Comparison of ENCODE assay signal across 8 cellular contexts in the genomic region with DNA sequence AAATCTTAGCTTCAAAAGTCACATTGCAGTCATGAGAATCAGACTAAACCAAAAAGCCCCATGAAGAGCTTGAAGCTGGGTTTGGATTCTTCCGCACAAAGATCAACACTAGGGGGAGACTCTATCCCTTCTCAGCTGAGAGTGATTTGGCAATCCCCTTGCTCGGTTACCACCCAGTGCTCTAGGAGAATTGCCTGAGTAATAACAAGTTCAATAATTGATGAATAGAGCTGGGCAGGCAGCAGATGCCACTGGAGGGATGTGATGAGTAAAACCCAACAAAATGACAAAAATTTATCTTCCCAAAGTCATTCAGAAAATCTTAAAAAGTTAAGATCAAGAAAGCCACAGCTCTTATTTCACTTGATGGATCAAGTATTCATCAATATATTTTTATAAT.
DNase-seq lines count a peak whose midpoint lies in the region; ATAC-seq, FAIRE-seq and TF ChIP-seq lines count a peak whose summit lies in the region.

No MANE protein-coding gene starts in this region.

- no peaks in the 10 kb centered on the region for H3K36me3 ChIP-seq in DOHH2 (ENCODE audit: control insufficient read depth, low read length)
- no peaks in the 10 kb centered on the region for H3K36me3 ChIP-seq in pancreas

- no peaks in the 10 kb centered on the region for H4K20me1 ChIP-seq in DOHH2 (ENCODE audit: control insufficient read depth, insufficient read depth, low read depth, low read length)

- no peaks in the 10 kb centered on the region for H3K79me2 ChIP-seq in DOHH2 (ENCODE audit: control insufficient read depth, low read length)

- H3K4me3 ChIP-seq in DOHH2 (ENCODE audit: low read length): no peak overlapping the region
- H3K4me3 ChIP-seq in pancreas: no peak overlapping the region

- peak overlapping the region; percentile 27; the same call in 1 of the 2 replicates for H3K4me2 ChIP-seq in DOHH2 (ENCODE audit: low read length)

- H3K9me3 ChIP-seq in DOHH2 (ENCODE audit: control insufficient read depth, insufficient read depth, low read length) (no peaks in the 10 kb centered on the region), pancreas (no peaks in the 10 kb centered on the region)

- H3F3A ChIP-seq in DOHH2 (ENCODE audit: control insufficient read depth, insufficient read depth): no peaks in the 10 kb centered on the region

- H3K27me3 ChIP-seq in DOHH2 (ENCODE audit: control insufficient read depth, low read length): no peaks in the 10 kb centered on the region
- H3K27me3 ChIP-seq in pancreas: no peaks in the 10 kb centered on the region

- 0 to 1% methylated on average over 2 of the region's 2 CpGs for WGBS in pancreas, 2 donors

- H3K4me1 ChIP-seq in DOHH2 (ENCODE audit: control insufficient read depth, low read length): peaks cover 3% of the 10 kb centered on the region; the same call in 1 of the 2 replicates
- H3K4me1 ChIP-seq in pancreas: no peaks in the 10 kb centered on the region

- DNase-seq in GM20000 (ENCODE audit: low spot score) (peak; percentile 78), NOMO-1 (lab: John Stamatoyannopoulos, UW; ENCODE audit: unreplicated experiment in 2 of 2) (peak; percentile 76 to 84), activated T-helper 1 cell treated with Interleukin-2 at 50 U/mL for 16 hours (ENCODE audit: low read depth) (peak; percentile 4), foreskin melanocyte (peak; percentile 73), pancreas (peak in 3 of 6 donors; percentile 28 to 54 (median 35)), cerebellar nuclear complex (lab: John Stamatoyannopoulos, UW) (no peak)

- intact Hi-C loops in pancreas (cut with DNase I): loop anchor here in 1 of 3 donors (10.0 kb wide), 1 partner anchor 201 kb away; no protein-coding TSS in a partner anchor

- H3K27ac ChIP-seq in DOHH2 (ENCODE audit: low read depth, low read length) (no peak overlapping the region), pancreas (no peak overlapping the region)

- TF ChIP-seq CTCF in DOHH2 (IDR thresholded peaks at IDR 0.05; ENCODE audit: low read depth, low read length, poor library complexity, severe bottlenecking) (peak; percentile 72), GM20000 (IDR thresholded peaks at IDR 0.05; ENCODE audit: extremely low read depth, missing control alignments) (peak; percentile 52), pancreas (IDR thresholded peaks at IDR 0.05) (peak; percentile 38 to 68 (median 64))

- ATAC-seq in HG03575 (IDR thresholded peaks at IDR 0.05; ENCODE audit: extremely low read depth, insufficient number of reproducible peaks, low FRiP score, unreplicated experiment) (peak; percentile 82), pancreas (peak; percentile 84 to 97 (median 94))

- peak; percentile 54 for FAIRE-seq in pancreas (lab: Jason Lieb, UNC)

- no peaks in the 10 kb centered on the region for H3K9me2 ChIP-seq in DOHH2 (replicated peaks; ENCODE audit: control insufficient read depth, low read length)

Comparison
In these comparisons a context has a peak if more than half of its experiments do, and no peak if none do; other contexts are left out.
1. DNase-seq: peak in GM20000 (single experiment), NOMO-1 (2 of 2), activated T-helper 1 cell treated with Interleukin-2 at 50 U/mL for 16 hours (single experiment) and foreskin melanocyte (single experiment); none in cerebellar nuclear complex (0 of 2).
2. Peak in every context shown above with its lines, with median percentiles within 50 percentile points of each other: CTCF ChIP-seq.